ENCODE assay signal across 18 cellular contexts in the genomic region with DNA sequence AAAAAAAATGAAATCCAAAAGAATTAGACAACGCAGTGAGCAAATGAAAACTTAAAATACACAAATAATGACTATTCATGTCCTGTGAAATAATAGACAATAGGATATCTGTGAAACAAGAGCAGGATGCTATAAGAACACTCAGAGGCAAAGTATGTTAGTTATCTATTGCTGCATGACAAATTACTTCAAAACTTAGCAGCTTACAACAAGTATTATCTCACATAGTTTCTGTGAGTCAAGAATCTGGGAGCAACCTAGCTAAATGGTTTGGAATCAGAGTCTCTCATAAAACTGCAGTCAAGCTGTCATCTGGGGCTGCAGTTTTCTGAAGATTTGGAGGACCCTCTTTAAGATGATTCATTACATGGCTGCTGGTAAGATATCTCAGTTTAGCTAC. TPM values are rescaled to one million over a fixed set of nuclear protein-coding genes. Genes with fewer than 3 reads are reported as not detected.
DNase-seq lines count a peak whose midpoint lies in the region; ATAC-seq, FAIRE-seq and TF ChIP-seq lines count a peak whose summit lies in the region.
"Had no signal": no experiment of that assay in that cellular context is flagged by ENCODE, and none has a peak within 500 bp of the region (broad histone marks: within the 10 kb centered on the region; RNA-seq: fewer than 3 reads in every experiment).

No MANE protein-coding gene starts in this region.

- H2AFZ ChIP-seq in endothelial cell of umbilical vein (ENCODE audit: low read depth, low read length) (peak overlapping the region; percentile 51), mesenchymal stem cell (ENCODE audit: low read depth, low read length) (no peak overlapping the region)

- H3K23ac ChIP-seq in mesenchymal stem cell (ENCODE audit: low read length in 2 of 2) = no peak overlapping the region

- no peaks in the 10 kb centered on the region for H4K20me1 ChIP-seq in endothelial cell of umbilical vein (replicated peaks; ENCODE audit: control insufficient read depth, extremely low read depth, insufficient read depth, low read length)

- H3K4me3 ChIP-seq in endothelial cell of umbilical vein (replicated peaks in 1 of 3; ENCODE audit: insufficient read depth in 1 of 3, low read depth in 1 of 3, low read length in 3 of 3) = no peak overlapping the region
- no peak overlapping the region for H3K4me3 ChIP-seq in mesenchymal stem cell (ENCODE audit: insufficient read depth in 1 of 2, low read depth in 1 of 2, low read length in 2 of 2)
- H3K4me3 ChIP-seq in right cardiac atrium (ENCODE audit: low read length) = no peak overlapping the region
- H3K4me3 ChIP-seq: dorsolateral prefrontal cortex, K562, transverse colon had no signal

- peaks cover 2% of the 10 kb centered on the region for H3K9me3 ChIP-seq in endothelial cell of umbilical vein (replicated peaks; ENCODE audit: control insufficient read depth, insufficient read depth, low read length)
- H3K9me3 ChIP-seq in mesenchymal stem cell (ENCODE audit: control insufficient read depth, low read length) = no peaks in the 10 kb centered on the region
- H3K9me3 ChIP-seq in right cardiac atrium (ENCODE audit: control insufficient read depth, low read length) = peaks cover 2% of the 10 kb centered on the region
- H3K9me3 ChIP-seq: transverse colon had no signal

- H3K4ac ChIP-seq in mesenchymal stem cell (ENCODE audit: low read depth in 1 of 2, low read length in 2 of 2) = no peak overlapping the region

- H3K27ac ChIP-seq in endothelial cell of umbilical vein (ENCODE audit: insufficient read depth, low read depth, low read length) = no peak overlapping the region
- peak overlapping the region; percentile 55 for H3K27ac ChIP-seq in mesenchymal stem cell (ENCODE audit: low read length, poor library complexity, severe bottlenecking)
- H3K27ac ChIP-seq in right cardiac atrium (ENCODE audit: low read length) = no peak overlapping the region
- H3K27ac ChIP-seq: dorsolateral prefrontal cortex, transverse colon had no signal

- BruUV-seq in endothelial cell of umbilical vein (replicated peaks; lab: Mats Ljungman, UMichigan) = no TSS peak

- peak; percentile 50 for DNase-seq in COLO829 (ENCODE audit: low spot score)
- peak; percentile 34 for DNase-seq in RKO (ENCODE audit: low spot score)
- peak; percentile 15 for DNase-seq in endothelial cell of umbilical vein (ENCODE audit: low read depth, low spot score)
- DNase-seq in mesenchymal stem cell = peak; percentile 56
- no peak for DNase-seq in LoVo (ENCODE audit: low spot score)
- no peak for DNase-seq in right cardiac atrium
- DNase-seq in NCI-H1436 (lab: John Stamatoyannopoulos, UW) = no peak
- DNase-seq: activated CD4-positive, CD25-positive, alpha-beta regulatory T cell; activated effector memory CD4-positive, alpha-beta T cell treated with Interleukin-2 at 50 U/mL for 16 hours; anterior cingulate cortex; DMS 273 treated with DMSO at 0.1 percent for 48 hours; dorsolateral prefrontal cortex; immature natural killer cell; NCI-H446; transverse colon had no signal

- intact Hi-C loops in endothelial cell of umbilical vein (cut with micrococcal nuclease) = loop anchor here (5.0 kb wide), 1 partner anchor 39 kb away; a partner anchor contains a TSS
- intact Hi-C loops in right cardiac atrium (cut with DNase I) = loop anchor here in 2 of 4 donors (10.0 kb wide), 1 partner anchor 207 kb away; no protein-coding TSS in a partner anchor

- no peak overlapping the region for H2BK15ac ChIP-seq in mesenchymal stem cell (ENCODE audit: low read depth, poor library complexity, severe bottlenecking)

- no peak for TF ChIP-seq CTCF in endothelial cell of umbilical vein (IDR thresholded peaks at IDR 0.05; ENCODE audit: extremely low read depth in 1 of 2, insufficient read depth in 1 of 2, low read depth in 1 of 2, low read length in 2 of 2)

- no peak overlapping the region for H2BK5ac ChIP-seq in mesenchymal stem cell (ENCODE audit: low read depth, low read length, poor library complexity, severe bottlenecking)

- no CpG with 5 or more reads among the region's 1 CpG for WGBS in mesenchymal stem cell
- WGBS in right cardiac atrium = 42% methylated on average over 1 of the region's 1 CpG

- H2AK5ac ChIP-seq in mesenchymal stem cell (ENCODE audit: low read length, severe bottlenecking) = no peak overlapping the region

- H4K8ac ChIP-seq in mesenchymal stem cell (ENCODE audit: low read length) = no peak overlapping the region

- dilution Hi-C loops in endothelial cell of umbilical vein (cut with MboI; ENCODE audit: extremely low pct_ligation_motif_present, low sequenced_read_pairs) = no loop called here

- H3K4me2 ChIP-seq in endothelial cell of umbilical vein (ENCODE audit: insufficient read depth, low read length) (peak overlapping the region; percentile 31), mesenchymal stem cell (ENCODE audit: low read length, poor library complexity, severe bottlenecking) (no peak overlapping the region)

- H3K27me3 ChIP-seq in endothelial cell of umbilical vein (ENCODE audit: control insufficient read depth in 2 of 2, insufficient read depth in 2 of 2, low read length in 2 of 2) (no peaks in the 10 kb centered on the region), mesenchymal stem cell (ENCODE audit: control insufficient read depth in 1 of 2, insufficient read depth in 1 of 2, low read length in 2 of 2) (no peaks in the 10 kb centered on the region), right cardiac atrium (ENCODE audit: control insufficient read depth, insufficient read depth) (no peaks in the 10 kb centered on the region)
- H3K27me3 ChIP-seq: dorsolateral prefrontal cortex, transverse colon had no signal

- H4K91ac ChIP-seq in mesenchymal stem cell (ENCODE audit: low read length) = no peak overlapping the region

- H3K18ac ChIP-seq in mesenchymal stem cell (ENCODE audit: low read depth in 1 of 2, low read length in 2 of 2) = no peak overlapping the region

- H3K36me3 ChIP-seq in endothelial cell of umbilical vein (ENCODE audit: control insufficient read depth in 2 of 2, extremely low read depth in 1 of 2, insufficient read depth in 2 of 2, low read length in 2 of 2) = no peaks in the 10 kb centered on the region
- H3K36me3 ChIP-seq in mesenchymal stem cell (ENCODE audit: control insufficient read depth in 1 of 2, insufficient read depth in 2 of 2, low read depth in 1 of 2, low read length in 2 of 2) = no peaks in the 10 kb centered on the region
- H3K36me3 ChIP-seq: transverse colon had no signal

- H3K79me2 ChIP-seq in endothelial cell of umbilical vein (ENCODE audit: control insufficient read depth, insufficient read depth, low read length) = no peaks in the 10 kb centered on the region

- no peak overlapping the region for H3K14ac ChIP-seq in mesenchymal stem cell (ENCODE audit: low read length in 2 of 2)

- no peak for TF ChIP-seq POLR2A in endothelial cell of umbilical vein (IDR thresholded peaks at IDR 0.05; ENCODE audit: low read depth, low read length)

- H2BK120ac ChIP-seq in mesenchymal stem cell (ENCODE audit: low read depth, low read length) = no peak overlapping the region

- CTCF ChIA-PET in endothelial cell of umbilical vein (lab: Charles Lee) = interaction anchor here (0.6 to 3.4 kb wide), 12 partner anchors 9 to 213 kb away, joined by 3 to 13 read pairs (median 4); a partner anchor contains a TSS

- H3K79me1 ChIP-seq in mesenchymal stem cell (replicated peaks; ENCODE audit: low read length, poor library complexity, severe bottlenecking) = no peaks in the 10 kb centered on the region

- no peak for ATAC-seq in right cardiac atrium
- no peak for ATAC-seq in GM19463 (IDR thresholded peaks at IDR 0.05; ENCODE audit: unreplicated experiment)
- ATAC-seq: K562, sciatic nerve had no signal

- no peaks in the 10 kb centered on the region for H3K9me1 ChIP-seq in endothelial cell of umbilical vein (replicated peaks; ENCODE audit: control insufficient read depth, extremely low read depth, insufficient read depth, low read length)

- no peak overlapping the region for H3K9ac ChIP-seq in endothelial cell of umbilical vein (replicated peaks; ENCODE audit: extremely low read depth, insufficient read depth, low read length)
- H3K9ac ChIP-seq in mesenchymal stem cell (ENCODE audit: low read length) = no peak overlapping the region

- H3K4me1 ChIP-seq in endothelial cell of umbilical vein (ENCODE audit: control insufficient read depth, extremely low read depth, insufficient read depth, low read length) = peaks cover 9% of the 10 kb centered on the region
- H3K4me1 ChIP-seq in mesenchymal stem cell (ENCODE audit: control insufficient read depth, insufficient read depth, low read depth, low read length) = peaks cover 2% of the 10 kb centered on the region
- H3K4me1 ChIP-seq in right cardiac atrium (ENCODE audit: control insufficient read depth, insufficient read depth, low read length) = no peaks in the 10 kb centered on the region
- H3K4me1 ChIP-seq: transverse colon had no signal

- POLR2A ChIA-PET in endothelial cell of umbilical vein (lab: Charles Lee) = no interaction called here

- no peak overlapping the region for H2BK12ac ChIP-seq in mesenchymal stem cell (ENCODE audit: low read length in 2 of 2)

- FAIRE-seq in endothelial cell of umbilical vein (lab: Jason Lieb, UNC) = peak; percentile 68
- FAIRE-seq: K562 had no signal

RNA-seq across cellular contexts. Expression of a gene that starts 36.5 kb away (rescaled TPM):
- total RNA-seq in endothelial cell of umbilical vein (33.1 and 35.5 TPM in 2 replicates), right cardiac atrium (10 to 100 TPM; 11.3 to 16.6 (median 14.7) TPM)
- polyA plus RNA-seq in endothelial cell of umbilical vein (10.3 and 13.2 TPM in 2 replicates), right cardiac atrium (3.4 TPM)
- 10.4 and 12.0 TPM in 2 replicates for polyA plus RNA-seq in endothelial cell of umbilical vein (2011; cell fraction: cytosol; rRNA removed)
- 13.4 and 14.4 TPM in 2 replicates for polyA plus RNA-seq in endothelial cell of umbilical vein (2011; cell fraction: nucleus; rRNA removed)
- 32.6 and 40.7 TPM in 2 replicates for polyA plus RNA-seq in endothelial cell of umbilical vein (2012)
- polyA minus RNA-seq in endothelial cell of umbilical vein = 76.6 and 86.8 TPM in 2 replicates
- polyA minus RNA-seq in endothelial cell of umbilical vein (2011; cell fraction: cytosol; rRNA and poly(A)+ RNA removed) = 3.8 TPM
- 48.9 and 61.8 TPM in 2 replicates for polyA minus RNA-seq in endothelial cell of umbilical vein (2011; cell fraction: nucleus; rRNA and poly(A)+ RNA removed)
- 74.4 TPM for polyA plus RNA-seq in mesenchymal stem cell (2013, experiment 1 of 2)
- polyA plus RNA-seq in mesenchymal stem cell (2013, experiment 2 of 2) = 72.6 TPM

RNA-seq across cellular contexts. Expression of a gene that starts 40.1 kb away (rescaled TPM):
- 25.6 and 25.8 TPM in 2 replicates for total RNA-seq in endothelial cell of umbilical vein
- 2.8 and 4.2 TPM in 2 replicates for polyA plus RNA-seq in endothelial cell of umbilical vein
- polyA plus RNA-seq in endothelial cell of umbilical vein (2011; cell fraction: cytosol; rRNA removed) = 6.0 and 6.7 TPM in 2 replicates
- 12.6 and 13.3 TPM in 2 replicates for polyA plus RNA-seq in endothelial cell of umbilical vein (2011; cell fraction: nucleus; rRNA removed)
- polyA plus RNA-seq in endothelial cell of umbilical vein (2012) = 14.9 and 19.1 TPM in 2 replicates
- 14.0 and 17.9 TPM in 2 replicates for polyA minus RNA-seq in endothelial cell of umbilical vein
- polyA minus RNA-seq in endothelial cell of umbilical vein (2011; cell fraction: cytosol; rRNA and poly(A)+ RNA removed) = 9.6 TPM
- polyA minus RNA-seq in endothelial cell of umbilical vein (2011; cell fraction: nucleus; rRNA and poly(A)+ RNA removed) = 18.0 and 19.8 TPM in 2 replicates
- 12.6 TPM for polyA plus RNA-seq in mesenchymal stem cell (2013, experiment 1 of 2)
- 14.7 TPM for polyA plus RNA-seq in mesenchymal stem cell (2013, experiment 2 of 2)
- 10 to 100 TPM; 20.7 to 22.3 (median 21.7) TPM for total RNA-seq in right cardiac atrium
- 4.6 TPM for polyA plus RNA-seq in right cardiac atrium

Comparison
In these comparisons a context has a peak if more than half of its experiments do, and no peak if none do; other contexts are left out.
1. DNase-seq: peak in COLO829 (single experiment), RKO (single experiment), endothelial cell of umbilical vein (single experiment) and mesenchymal stem cell (single experiment); none in LoVo (single experiment), right cardiac atrium (0 of 3) and NCI-H1436 (single experiment).